In the genomic region with DNA sequence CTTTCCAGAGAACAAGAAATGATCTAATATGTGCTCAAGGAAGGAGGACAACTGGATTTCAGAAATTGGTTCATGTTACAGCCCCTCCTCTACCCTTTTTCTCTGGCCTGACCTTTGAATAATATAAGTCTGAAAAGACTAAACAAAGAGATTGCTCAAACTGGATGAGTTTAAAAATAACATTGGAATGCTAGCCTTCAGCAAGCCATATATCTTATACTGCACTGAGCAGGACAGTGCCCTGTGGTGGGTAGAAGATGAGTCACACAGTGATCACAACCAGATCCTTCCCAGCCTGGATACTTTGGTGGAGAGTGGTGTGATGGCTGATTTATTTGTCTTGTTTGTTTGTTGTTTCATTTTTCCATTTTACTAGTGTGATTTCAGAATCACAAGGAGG, we compare ENCODE assay signal across 11 cellular contexts. TPM values are rescaled to one million over a fixed set of nuclear protein-coding genes. Genes with fewer than 3 reads are reported as not detected.
DNase-seq lines count a peak whose midpoint lies in the region; ATAC-seq and TF ChIP-seq lines count a peak whose summit lies in the region.
"Had no signal": no experiment of that assay in that cellular context is flagged by ENCODE, and none has a peak within 500 bp of the region (broad histone marks: within the 10 kb centered on the region; RNA-seq: fewer than 3 reads in every experiment).

No MANE protein-coding gene starts in this region.

- DNase-seq in HS-5 (ENCODE audit: low read depth) (peak; percentile 88), astrocyte of the spinal cord (ENCODE audit: low read depth, low spot score) (peak; percentile 93), left kidney (ENCODE audit: low read depth, low spot score) (peak; percentile 50), upper lobe of left lung (no peak), SKM-1 treated with dmso at 0.1 percent for 144 hours (lab: John Stamatoyannopoulos, UW; ENCODE audit: unreplicated experiment) (no peak), BE2C (no peak)
- DNase-seq in activated CD4-positive, alpha-beta T cell treated with anti-CD3 and anti-CD28 coated beads, Interleukin-2, amount 50 U/mL, for 48 hours: no peak
- DNase-seq: activated T-cell treated with anti-CD3 and anti-CD28 coated beads for 4 hours; effector memory CD8-positive, alpha-beta T cell; midbrain; T-cell had no signal

- no peak for TF ChIP-seq CTCF in astrocyte of the spinal cord (IDR thresholded peaks at IDR 0.05; ENCODE audit: low read depth, low read length)
- TF ChIP-seq CTCF in upper lobe of left lung (IDR thresholded peaks at IDR 0.05): no peak
- TF ChIP-seq CTCF in BE2C (IDR thresholded peaks at IDR 0.05; ENCODE audit: low read depth, low read length): no peak

- in situ Hi-C loops in astrocyte of the spinal cord (cut with HindIII; ENCODE audit: low sequenced_read_pairs): no loop called here

- H3K4me1 ChIP-seq in upper lobe of left lung: peaks cover 0 to 6% (median 0%) of the 10 kb centered on the region in 4 donors
- no peaks in the 10 kb centered on the region for H3K4me1 ChIP-seq in BE2C

- H3K27me3 ChIP-seq in upper lobe of left lung (no peaks in the 10 kb centered on the region), BE2C (no peaks in the 10 kb centered on the region)

- no peak for TF ChIP-seq EP300 in upper lobe of left lung (IDR thresholded peaks at IDR 0.05)

- TF ChIP-seq POLR2A in upper lobe of left lung (IDR thresholded peaks at IDR 0.05): no peak

- no peaks in the 10 kb centered on the region for H3K36me3 ChIP-seq in upper lobe of left lung
- H3K36me3 ChIP-seq in BE2C: no peaks in the 10 kb centered on the region

- H3K4me3 ChIP-seq in astrocyte of the spinal cord (ENCODE audit: low read depth, low read length) (no peak overlapping the region), upper lobe of left lung (no peak overlapping the region), BE2C (ENCODE audit: low read depth, low read length) (no peak overlapping the region)

- H3K9me3 ChIP-seq in upper lobe of left lung (no peaks in the 10 kb centered on the region), BE2C (no peaks in the 10 kb centered on the region)

- peak overlapping the region; percentile 23 to 61 (median 53) for H3K27ac ChIP-seq in upper lobe of left lung

- peak in 1 of 2 donors; percentile 63 for ATAC-seq in upper lobe of left lung (ENCODE audit: low FRiP score in 2 of 2)
- ATAC-seq: effector memory CD8-positive, alpha-beta T cell; T-cell had no signal

RNA-seq across cellular contexts. Expression of a gene that starts 13.2 kb away (rescaled TPM):
- total RNA-seq in upper lobe of left lung: 10 to 100 TPM in 2 of 6 donors, 1 to 10 TPM in 4; 5.2 to 27.2 (median 8.8) TPM
- polyA plus RNA-seq in BE2C (2012; ENCODE audit: insufficient read depth, insufficient read length, low read depth): not detected
- total RNA-seq: T-cell had no signal

Comparison
In these comparisons a context has a peak if more than half of its experiments do, and no peak if none do; other contexts are left out.
1. DNase-seq: peak in HS-5 (single experiment), astrocyte of the spinal cord (single experiment) and left kidney (single experiment); none in upper lobe of left lung (0 of 2), SKM-1 treated with dmso at 0.1 percent for 144 hours (single experiment), activated CD4-positive, alpha-beta T cell treated with anti-CD3 and anti-CD28 coated beads, Interleukin-2, amount 50 U/mL, for 48 hours (0 of 2) and BE2C (single experiment).